Comparison of ENCODE assay signal across 1 cellular context in the genomic region with DNA sequence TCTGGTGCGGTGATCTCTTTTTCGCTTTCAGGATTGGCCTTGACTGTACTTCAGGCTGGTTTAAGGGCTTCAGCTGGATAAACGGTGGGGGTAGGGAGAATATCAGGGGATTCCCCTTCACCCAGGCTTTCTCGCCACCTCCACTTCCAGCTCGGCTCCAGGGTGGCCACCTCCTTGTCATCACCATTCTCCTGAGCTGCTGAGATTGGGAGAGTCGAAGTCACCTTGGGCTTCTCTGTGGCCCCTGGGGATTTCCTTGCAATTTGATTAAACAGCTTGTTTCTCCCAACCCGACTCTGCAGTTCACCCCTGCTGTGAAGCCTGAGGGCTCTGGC.
TF ChIP-seq lines count a peak whose summit lies in the region.

No MANE protein-coding gene starts in this region.

TF ChIP-seq in GM23338, 12 proteins besides CTCF, POLR2A, EP300 and RAD21:
- TF ChIP-seq CREB1 (CRISPR knock-in tag; IDR thresholded peaks at IDR 0.05; ENCODE audit: low read depth) (no peak), ZNF114 (CRISPR knock-in tag; IDR thresholded peaks at IDR 0.05) (no peak), STAT1 (IDR thresholded peaks at IDR 0.05; ENCODE audit: unreplicated experiment) (no peak), EZH2 (IDR thresholded peaks at IDR 0.05; ENCODE audit: low read depth, unreplicated experiment) (no peak), POLR2AphosphoS5 (IDR thresholded peaks at IDR 0.05; ENCODE audit: low read depth) (no peak), ZNF331 (CRISPR knock-in tag; IDR thresholded peaks at IDR 0.05; ENCODE audit: low read depth) (no peak), EZH2phosphoT487 (IDR thresholded peaks at IDR 0.05; ENCODE audit: unreplicated experiment) (no peak), JUNB (IDR thresholded peaks at IDR 0.05; ENCODE audit: unreplicated experiment) (no peak), NANOG (IDR thresholded peaks at IDR 0.05; ENCODE audit: borderline replicate concordance) (no peak)
- TF ChIP-seq, protein P1, sequence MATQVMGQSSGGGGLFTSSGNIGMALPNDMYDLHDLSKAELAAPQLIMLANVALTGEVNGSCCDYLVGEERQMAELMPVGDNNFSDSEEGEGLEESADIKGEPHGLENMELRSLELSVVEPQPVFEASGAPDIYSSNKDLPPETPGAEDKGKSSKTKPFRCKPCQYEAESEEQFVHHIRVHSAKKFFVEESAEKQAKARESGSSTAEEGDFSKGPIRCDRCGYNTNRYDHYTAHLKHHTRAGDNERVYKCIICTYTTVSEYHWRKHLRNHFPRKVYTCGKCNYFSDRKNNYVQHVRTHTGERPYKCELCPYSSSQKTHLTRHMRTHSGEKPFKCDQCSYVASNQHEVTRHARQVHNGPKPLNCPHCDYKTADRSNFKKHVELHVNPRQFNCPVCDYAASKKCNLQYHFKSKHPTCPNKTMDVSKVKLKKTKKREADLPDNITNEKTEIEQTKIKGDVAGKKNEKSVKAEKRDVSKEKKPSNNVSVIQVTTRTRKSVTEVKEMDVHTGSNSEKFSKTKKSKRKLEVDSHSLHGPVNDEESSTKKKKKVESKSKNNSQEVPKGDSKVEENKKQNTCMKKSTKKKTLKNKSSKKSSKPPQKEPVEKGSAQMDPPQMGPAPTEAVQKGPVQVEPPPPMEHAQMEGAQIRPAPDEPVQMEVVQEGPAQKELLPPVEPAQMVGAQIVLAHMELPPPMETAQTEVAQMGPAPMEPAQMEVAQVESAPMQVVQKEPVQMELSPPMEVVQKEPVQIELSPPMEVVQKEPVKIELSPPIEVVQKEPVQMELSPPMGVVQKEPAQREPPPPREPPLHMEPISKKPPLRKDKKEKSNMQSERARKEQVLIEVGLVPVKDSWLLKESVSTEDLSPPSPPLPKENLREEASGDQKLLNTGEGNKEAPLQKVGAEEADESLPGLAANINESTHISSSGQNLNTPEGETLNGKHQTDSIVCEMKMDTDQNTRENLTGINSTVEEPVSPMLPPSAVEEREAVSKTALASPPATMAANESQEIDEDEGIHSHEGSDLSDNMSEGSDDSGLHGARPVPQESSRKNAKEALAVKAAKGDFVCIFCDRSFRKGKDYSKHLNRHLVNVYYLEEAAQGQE (IDR thresholded peaks at IDR 0.05; ENCODE audit: unreplicated experiment), result no peak
- TF ChIP-seq, protein P2, sequence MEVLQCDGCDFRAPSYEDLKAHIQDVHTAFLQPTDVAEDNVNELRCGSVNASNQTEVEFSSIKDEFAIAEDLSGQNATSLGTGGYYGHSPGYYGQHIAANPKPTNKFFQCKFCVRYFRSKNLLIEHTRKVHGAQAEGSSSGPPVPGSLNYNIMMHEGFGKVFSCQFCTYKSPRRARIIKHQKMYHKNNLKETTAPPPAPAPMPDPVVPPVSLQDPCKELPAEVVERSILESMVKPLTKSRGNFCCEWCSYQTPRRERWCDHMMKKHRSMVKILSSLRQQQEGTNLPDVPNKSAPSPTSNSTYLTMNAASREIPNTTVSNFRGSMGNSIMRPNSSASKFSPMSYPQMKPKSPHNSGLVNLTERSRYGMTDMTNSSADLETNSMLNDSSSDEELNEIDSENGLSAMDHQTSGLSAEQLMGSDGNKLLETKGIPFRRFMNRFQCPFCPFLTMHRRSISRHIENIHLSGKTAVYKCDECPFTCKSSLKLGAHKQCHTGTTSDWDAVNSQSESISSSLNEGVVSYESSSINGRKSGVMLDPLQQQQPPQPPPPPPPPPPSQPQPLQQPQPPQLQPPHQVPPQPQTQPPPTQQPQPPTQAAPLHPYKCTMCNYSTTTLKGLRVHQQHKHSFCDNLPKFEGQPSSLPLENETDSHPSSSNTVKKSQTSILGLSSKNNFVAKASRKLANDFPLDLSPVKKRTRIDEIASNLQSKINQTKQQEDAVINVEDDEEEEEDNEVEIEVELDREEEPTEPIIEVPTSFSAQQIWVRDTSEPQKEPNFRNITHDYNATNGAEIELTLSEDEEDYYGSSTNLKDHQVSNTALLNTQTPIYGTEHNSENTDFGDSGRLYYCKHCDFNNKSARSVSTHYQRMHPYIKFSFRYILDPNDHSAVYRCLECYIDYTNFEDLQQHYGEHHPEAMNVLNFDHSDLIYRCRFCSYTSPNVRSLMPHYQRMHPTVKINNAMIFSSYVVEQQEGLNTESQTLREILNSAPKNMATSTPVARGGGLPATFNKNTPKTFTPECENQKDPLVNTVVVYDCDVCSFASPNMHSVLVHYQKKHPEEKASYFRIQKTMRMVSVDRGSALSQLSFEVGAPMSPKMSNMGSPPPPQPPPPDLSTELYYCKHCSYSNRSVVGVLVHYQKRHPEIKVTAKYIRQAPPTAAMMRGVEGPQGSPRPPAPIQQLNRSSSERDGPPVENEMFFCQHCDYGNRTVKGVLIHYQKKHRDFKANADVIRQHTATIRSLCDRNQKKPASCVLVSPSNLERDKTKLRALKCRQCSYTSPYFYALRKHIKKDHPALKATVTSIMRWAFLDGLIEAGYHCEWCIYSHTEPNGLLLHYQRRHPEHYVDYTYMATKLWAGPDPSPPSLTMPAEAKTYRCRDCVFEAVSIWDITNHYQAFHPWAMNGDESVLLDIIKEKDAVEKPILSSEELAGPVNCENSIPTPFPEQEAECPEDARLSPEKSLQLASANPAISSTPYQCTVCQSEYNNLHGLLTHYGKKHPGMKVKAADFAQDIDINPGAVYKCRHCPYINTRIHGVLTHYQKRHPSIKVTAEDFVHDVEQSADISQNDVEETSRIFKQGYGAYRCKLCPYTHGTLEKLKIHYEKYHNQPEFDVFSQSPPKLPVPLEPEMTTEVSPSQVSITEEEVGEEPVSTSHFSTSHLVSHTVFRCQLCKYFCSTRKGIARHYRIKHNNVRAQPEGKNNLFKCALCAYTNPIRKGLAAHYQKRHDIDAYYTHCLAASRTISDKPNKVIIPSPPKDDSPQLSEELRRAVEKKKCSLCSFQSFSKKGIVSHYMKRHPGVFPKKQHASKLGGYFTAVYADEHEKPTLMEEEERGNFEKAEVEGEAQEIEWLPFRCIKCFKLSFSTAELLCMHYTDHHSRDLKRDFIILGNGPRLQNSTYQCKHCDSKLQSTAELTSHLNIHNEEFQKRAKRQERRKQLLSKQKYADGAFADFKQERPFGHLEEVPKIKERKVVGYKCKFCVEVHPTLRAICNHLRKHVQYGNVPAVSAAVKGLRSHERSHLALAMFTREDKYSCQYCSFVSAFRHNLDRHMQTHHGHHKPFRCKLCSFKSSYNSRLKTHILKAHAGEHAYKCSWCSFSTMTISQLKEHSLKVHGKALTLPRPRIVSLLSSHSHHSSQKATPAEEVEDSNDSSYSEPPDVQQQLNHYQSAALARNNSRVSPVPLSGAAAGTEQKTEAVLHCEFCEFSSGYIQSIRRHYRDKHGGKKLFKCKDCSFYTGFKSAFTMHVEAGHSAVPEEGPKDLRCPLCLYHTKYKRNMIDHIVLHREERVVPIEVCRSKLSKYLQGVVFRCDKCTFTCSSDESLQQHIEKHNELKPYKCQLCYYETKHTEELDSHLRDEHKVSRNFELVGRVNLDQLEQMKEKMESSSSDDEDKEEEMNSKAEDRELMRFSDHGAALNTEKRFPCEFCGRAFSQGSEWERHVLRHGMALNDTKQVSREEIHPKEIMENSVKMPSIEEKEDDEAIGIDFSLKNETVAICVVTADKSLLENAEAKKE (CRISPR knock-in tag; IDR thresholded peaks at IDR 0.05), result no peak
- TF ChIP-seq, protein P3, sequence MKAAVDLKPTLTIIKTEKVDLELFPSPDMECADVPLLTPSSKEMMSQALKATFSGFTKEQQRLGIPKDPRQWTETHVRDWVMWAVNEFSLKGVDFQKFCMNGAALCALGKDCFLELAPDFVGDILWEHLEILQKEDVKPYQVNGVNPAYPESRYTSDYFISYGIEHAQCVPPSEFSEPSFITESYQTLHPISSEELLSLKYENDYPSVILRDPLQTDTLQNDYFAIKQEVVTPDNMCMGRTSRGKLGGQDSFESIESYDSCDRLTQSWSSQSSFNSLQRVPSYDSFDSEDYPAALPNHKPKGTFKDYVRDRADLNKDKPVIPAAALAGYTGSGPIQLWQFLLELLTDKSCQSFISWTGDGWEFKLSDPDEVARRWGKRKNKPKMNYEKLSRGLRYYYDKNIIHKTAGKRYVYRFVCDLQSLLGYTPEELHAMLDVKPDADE (IDR thresholded peaks at IDR 0.05), result no peak
